In genomic region chr1:66506991-66507390, GRCh38 we compare ENCODE assay signal across 21 cellular contexts. TPM values are rescaled to one million over a fixed set of nuclear protein-coding genes. Genes with fewer than 3 reads are reported as not detected.
"Had no signal": no experiment of that assay in that cellular context is flagged by ENCODE, and none has a peak within 500 bp of the region (broad histone marks: within the 10 kb centered on the region; RNA-seq: fewer than 3 reads in every experiment).

No MANE protein-coding gene starts in this region.

- H3K4me1 ChIP-seq: ascending aorta had no signal

- H3K27me3 ChIP-seq: ascending aorta had no signal

- ATAC-seq: activated CD8-positive, alpha-beta memory T cell treated with anti-CD3 and anti-CD28 coated beads, Interleukin-2, amount 10 ng/mL, durations not matched to agents 7 days and 5 days; K562; T-helper 17 cell had no signal

- H3K36me3 ChIP-seq: ascending aorta had no signal

- H3K9me3 ChIP-seq: ascending aorta had no signal

- H3K27ac ChIP-seq: ascending aorta had no signal

- H3K4me3 ChIP-seq: ascending aorta, K562 had no signal

- DNase-seq: activated B cell treated with CpG ODN at 0.5 μM for 24 hours; activated CD4-positive, alpha-beta T cell treated with anti-CD3 and anti-CD28 coated beads for 1 hour; activated CD4-positive, alpha-beta T cell treated with anti-CD3 and anti-CD28 coated beads, Interleukin-2, amount 10 ng/mL, durations not matched to agents 24 days and 14 days; activated CD4-positive, alpha-beta T cell treated with anti-CD3 and anti-CD28 coated beads, Interleukin-2, amount 50 U/mL, for 48 hours; activated CD8-positive, alpha-beta memory T cell treated with anti-CD3 and anti-CD28 coated beads, Interleukin-2, amount 10 ng/mL, durations not matched to agents 7 days and 5 days; activated effector memory CD4-positive, alpha-beta T cell treated with Interleukin-2 at 50 U/mL for 16 hours; activated naive CD4-positive, alpha-beta T cell; activated T-cell treated with anti-CD3 and anti-CD28 coated beads, Interleukin-2, amount 50 U/mL, for 24 hours; amniotic stem cell; NCI-H1092; NCI-H1417; NCI-H2029; NCI-H510A treated with DMSO at 0.1 percent for 48 hours; NCI-H69; SHP77; T-helper 17 cell; T-helper 9 cell had no signal

RNA-seq across cellular contexts. Expression of gene SGIP1, which starts 27.0 kb away (rescaled TPM):
- total RNA-seq: activated B cell treated with CpG ODN at 0.5 μM for 24 hours; activated CD4-positive, alpha-beta T cell treated with anti-CD3 and anti-CD28 coated beads, Interleukin-2, amount 10 ng/mL, durations not matched to agents 24 days and 14 days; activated CD8-positive, alpha-beta memory T cell treated with anti-CD3 and anti-CD28 coated beads, Interleukin-2, amount 10 ng/mL, durations not matched to agents 7 days and 5 days; activated T-helper 1 cell treated with anti-CD3 and anti-CD28 coated beads, Interleukin-12 subunit alpha, Interleukin-12 subunit beta, Interleukin-2, Interleukin-4 antibody, amounts not matched to agents 30 ng/mL and 10 ng/mL and 1 ng/mL, durations not matched to agents 14 hours and 24 hours and 36 hours; MCF 10A had no signal
